ENCODE assay signal across 27 cellular contexts in genomic region chr14:46686652-46687051, GRCh38.
DNase-seq lines count a peak whose midpoint lies in the region; ATAC-seq and TF ChIP-seq lines count a peak whose summit lies in the region.
"Had no signal": no experiment of that assay in that cellular context is flagged by ENCODE, and none has a peak within 500 bp of the region (broad histone marks: within the 10 kb centered on the region; RNA-seq: fewer than 3 reads in every experiment).

No MANE protein-coding gene starts in this region.

- ATAC-seq in HG03460 (IDR thresholded peaks at IDR 0.05; ENCODE audit: unreplicated experiment) (no peak), GM21717 (IDR thresholded peaks at IDR 0.05; ENCODE audit: unreplicated experiment) (no peak)
- ATAC-seq: A549; activated CD8-positive, alpha-beta T cell treated with anti-CD3 and anti-CD28 coated beads for 36 hours; activated T-helper 17 cell treated with anti-CD3 and anti-CD28 coated beads, Interleukin-2, amount 50 U/mL, for 72 hours; CD8-positive, alpha-beta T cell; HepG2; stimulated activated naive B cell treated with anti-CD40 and anti-IgM and Interleukin-4, amounts not matched to agents 10 μg/mL and 1 μg/mL and 100 μg/mL, for 72 hours had no signal

- H3K4me3 ChIP-seq in NB4 (ENCODE audit: low read depth, low read length): no peak overlapping the region
- no peak overlapping the region for H3K4me3 ChIP-seq in epithelial cell of esophagus (ENCODE audit: low read length)
- H3K4me3 ChIP-seq: A549, esophagus squamous epithelium, neural progenitor cell, uterus had no signal

- TF ChIP-seq CTCF in NB4 (IDR thresholded peaks at IDR 0.05; ENCODE audit: low read depth, low read length) (no peak), epithelial cell of esophagus (IDR thresholded peaks at IDR 0.05; ENCODE audit: insufficient read depth, low read depth, low read length, missing control alignments) (no peak)

- DNase-seq in GF-D8 (lab: John Stamatoyannopoulos, UW) (peak; percentile 91), NB4 (ENCODE audit: low read depth) (peak; percentile 90), SKM-1 treated with dmso at 0.1 percent for 144 hours (lab: John Stamatoyannopoulos, UW; ENCODE audit: unreplicated experiment) (peak; percentile 92), epithelial cell of esophagus (ENCODE audit: low read depth) (peak; percentile 3), NCI-H1105 (lab: John Stamatoyannopoulos, UW) (no peak), NK-92 (lab: John Stamatoyannopoulos, UW; ENCODE audit: unreplicated experiment) (no peak)
- DNase-seq: activated CD4-positive, alpha-beta T cell treated with anti-CD3 and anti-CD28 coated beads for 1 hour; activated CD8-positive, alpha-beta T cell treated with anti-CD3 and anti-CD28 coated beads for 36 hours; activated naive CD8-positive, alpha-beta T cell treated with anti-CD3 and anti-CD28 coated beads, Interleukin-2, amount 10 ng/mL, durations not matched to agents 7 days and 5 days; CD8-positive, alpha-beta T cell; central memory CD4-positive, alpha-beta T cell; EL; esophagus squamous epithelium; foreskin melanocyte; NCI-H1417 treated with DMSO at 0.1 percent for 48 hours; NCI-H774; Right ventricle myocardium superior; stimulated activated CD4-positive, alpha-beta T cell treated with anti-CD3 and anti-CD28 coated beads, Interleukin-15, amount 100 ng/mL, for 24 hours; stimulated activated naive B cell treated with anti-CD40 and anti-IgM and Interleukin-4, amounts not matched to agents 10 μg/mL and 1 μg/mL and 100 μg/mL, for 72 hours; T1000; uterus had no signal

- no peak for TF ChIP-seq POLR2A in NB4 (IDR thresholded peaks at IDR 0.05; ENCODE audit: extremely low read depth, insufficient read length)

Comparison
In these comparisons a context has a peak if more than half of its experiments do, and no peak if none do; other contexts are left out.
1. DNase-seq: peak in GF-D8 (single experiment), NB4 (single experiment), SKM-1 treated with dmso at 0.1 percent for 144 hours (single experiment) and epithelial cell of esophagus (single experiment); none in NCI-H1105 (single experiment) and NK-92 (single experiment).